ENCODE assay signal across 11 cellular contexts in genomic region chr5:74149395-74149794, GRCh38.
DNase-seq lines count a peak whose midpoint lies in the region; TF ChIP-seq lines count a peak whose summit lies in the region.
"Had no signal": no experiment of that assay in that cellular context is flagged by ENCODE, and none has a peak within 500 bp of the region (broad histone marks: within the 10 kb centered on the region; RNA-seq: fewer than 3 reads in every experiment).

No MANE protein-coding gene starts in this region.

- no peak overlapping the region for H3K14ac ChIP-seq in H9 (ENCODE audit: insufficient read depth, low read length)

- no peak overlapping the region for H3K4me3 Mint-ChIP-seq in nephron progenitor cell
- no peak overlapping the region for H3K4me3 Mint-ChIP-seq in H9
- H3K4me3 Mint-ChIP-seq: naive B cell had no signal

- no peak overlapping the region for H3K23ac ChIP-seq in H9 (ENCODE audit: insufficient read length, low read depth, low read length)

- no peak overlapping the region for H3K27ac ChIP-seq in brain microvascular endothelial cell
- H3K27ac ChIP-seq in H9 (ENCODE audit: insufficient read length, low read depth, low read length), result no peak overlapping the region
- H3K27ac ChIP-seq: SK-N-MC had no signal

- no peaks in the 10 kb centered on the region for H3K36me3 Mint-ChIP-seq in nephron progenitor cell (ENCODE audit: low read depth)
- H3K36me3 Mint-ChIP-seq in H9 (ENCODE audit: insufficient read depth in 1 of 3, low read depth in 3 of 3), result no peaks in the 10 kb centered on the region
- H3K36me3 Mint-ChIP-seq: naive B cell had no signal

- no peak overlapping the region for H2BK120ac ChIP-seq in H9 (ENCODE audit: low read depth, low read length, poor library complexity, severe bottlenecking)

- H4K91ac ChIP-seq in H9 (ENCODE audit: insufficient read length, low read depth, low read length), result no peak overlapping the region

- no peak overlapping the region for H3K4me3 ChIP-seq in AG10803 (ENCODE audit: low read length)
- H3K4me3 ChIP-seq in brain microvascular endothelial cell (ENCODE audit: low read depth, low read length), result no peak overlapping the region
- H3K4me3 ChIP-seq: SK-N-MC had no signal

- H3K27ac Mint-ChIP-seq in nephron progenitor cell (no peak overlapping the region), H9 (no peak overlapping the region)
- H3K27ac Mint-ChIP-seq: naive B cell had no signal

- H2BK12ac ChIP-seq in H9 (ENCODE audit: insufficient read length, low read depth, low read length), result no peak overlapping the region

- no peak overlapping the region for H4K5ac ChIP-seq in H9 (ENCODE audit: insufficient read length, low read depth, low read length)

- no peak overlapping the region for H3K56ac ChIP-seq in H9 (ENCODE audit: insufficient read length, low read depth, low read length)

- in situ Hi-C loops in brain microvascular endothelial cell (cut with HindIII; ENCODE audit: low pct_ligation_motif_present, low sequenced_read_pairs), result no loop called here

- H3K79me2 ChIP-seq in H9 (ENCODE audit: insufficient read depth, low read length), result no peaks in the 10 kb centered on the region

- no peaks in the 10 kb centered on the region for H3K79me1 ChIP-seq in H9 (ENCODE audit: insufficient read depth, low read depth, low read length, poor library complexity, severe bottlenecking)

- no peak overlapping the region for H2BK20ac ChIP-seq in H9 (ENCODE audit: low read depth, low read length, poor library complexity, severe bottlenecking)

- no peak overlapping the region for H2BK15ac ChIP-seq in H9 (ENCODE audit: low read depth, low read length)

- H3K9me3 Mint-ChIP-seq in nephron progenitor cell (no peaks in the 10 kb centered on the region), H9 (no peaks in the 10 kb centered on the region)

- no peak overlapping the region for H3T11ph ChIP-seq in H9 (ENCODE audit: low read length)

- no peak overlapping the region for H2AFZ ChIP-seq in H9 (ENCODE audit: low read length)

- peak; percentile 81 for DNase-seq in AG10803 (ENCODE audit: low read depth)
- DNase-seq in LHCN-M2 (ENCODE audit: low read depth), result peak; percentile 50
- peak; percentile 31 for DNase-seq in brain microvascular endothelial cell
- peak; percentile 27 for DNase-seq in medulla oblongata (ENCODE audit: extremely low spot score)
- no peak for DNase-seq in OCI-M1 (lab: John Stamatoyannopoulos, UW)
- no peak for DNase-seq in nephron progenitor cell
- DNase-seq in H9, result no peak
- DNase-seq in NK-92 (lab: John Stamatoyannopoulos, UW; ENCODE audit: unreplicated experiment), result no peak
- DNase-seq: Caco-2, naive B cell had no signal

- H3K36me3 ChIP-seq in brain microvascular endothelial cell (replicated peaks), result no peaks in the 10 kb centered on the region

- H4K8ac ChIP-seq in H9 (replicated peaks; ENCODE audit: insufficient read length, low read depth, low read length), result no peak overlapping the region

- no peak overlapping the region for H3K4ac ChIP-seq in H9 (ENCODE audit: low read depth, low read length)

- H3K27me3 ChIP-seq in brain microvascular endothelial cell (replicated peaks) (no peaks in the 10 kb centered on the region), H9 (ENCODE audit: insufficient read depth, low read length) (no peaks in the 10 kb centered on the region)

- no peaks in the 10 kb centered on the region for H3K4me1 ChIP-seq in H9 (ENCODE audit: insufficient read depth, low read length)
- H3K4me1 ChIP-seq: Caco-2 had no signal

- H3K9me3 ChIP-seq in H9 (ENCODE audit: control insufficient read depth, low read depth, low read length), result no peaks in the 10 kb centered on the region
- H3K9me3 ChIP-seq: Caco-2 had no signal

- TF ChIP-seq CTCF in AG10803 (conservative IDR thresholded peaks at IDR 0.05; ENCODE audit: low read length) (no peak), brain microvascular endothelial cell (IDR thresholded peaks at IDR 0.05; ENCODE audit: low read depth, low read length, missing control alignments) (no peak), nephron progenitor cell (IDR thresholded peaks at IDR 0.05) (no peak), H9 (conservative IDR thresholded peaks at IDR 0.05) (no peak)

- H3K4me2 ChIP-seq in H9 (ENCODE audit: insufficient read depth, insufficient read length, low read length), result no peak overlapping the region

- WGBS in H9 (ENCODE audit: extremely low coverage, insufficient read length, low lambda C conversion rate), result no CpG with 5 or more reads among the region's 3 CpGs

- no peak overlapping the region for H3K9ac ChIP-seq in H9 (ENCODE audit: extremely low read depth, insufficient read length, low read length)

- H4K20me1 ChIP-seq in H9 (ENCODE audit: control insufficient read depth, insufficient read depth, insufficient read length), result no peaks in the 10 kb centered on the region

- H3K27me3 Mint-ChIP-seq in nephron progenitor cell (ENCODE audit: low read depth, poor library complexity) (no peaks in the 10 kb centered on the region), H9 (ENCODE audit: low read depth) (no peaks in the 10 kb centered on the region)

- no peak overlapping the region for H2BK5ac ChIP-seq in H9 (ENCODE audit: insufficient read length, low read length)

- no peak overlapping the region for H2AK5ac ChIP-seq in H9 (ENCODE audit: insufficient read length, low read length)

- no peaks in the 10 kb centered on the region for H3K23me2 ChIP-seq in H9 (ENCODE audit: insufficient read length, low read depth, low read length, poor library complexity, severe bottlenecking)

- peaks cover under 1% of the 10 kb centered on the region for H3K4me1 Mint-ChIP-seq in nephron progenitor cell
- no peaks in the 10 kb centered on the region for H3K4me1 Mint-ChIP-seq in H9
- H3K4me1 Mint-ChIP-seq: naive B cell had no signal

- no peak overlapping the region for H3K18ac ChIP-seq in H9 (ENCODE audit: insufficient read length, low read depth, low read length)

Comparison
In these comparisons a context has a peak if more than half of its experiments do, and no peak if none do; other contexts are left out.
1. DNase-seq: peak in AG10803 (single experiment), LHCN-M2 (single experiment), brain microvascular endothelial cell (single experiment) and medulla oblongata (single experiment); none in OCI-M1 (single experiment), nephron progenitor cell (single experiment), H9 (single experiment) and NK-92 (single experiment).